ENCODE assay signal across 15 cellular contexts in the genomic region with DNA sequence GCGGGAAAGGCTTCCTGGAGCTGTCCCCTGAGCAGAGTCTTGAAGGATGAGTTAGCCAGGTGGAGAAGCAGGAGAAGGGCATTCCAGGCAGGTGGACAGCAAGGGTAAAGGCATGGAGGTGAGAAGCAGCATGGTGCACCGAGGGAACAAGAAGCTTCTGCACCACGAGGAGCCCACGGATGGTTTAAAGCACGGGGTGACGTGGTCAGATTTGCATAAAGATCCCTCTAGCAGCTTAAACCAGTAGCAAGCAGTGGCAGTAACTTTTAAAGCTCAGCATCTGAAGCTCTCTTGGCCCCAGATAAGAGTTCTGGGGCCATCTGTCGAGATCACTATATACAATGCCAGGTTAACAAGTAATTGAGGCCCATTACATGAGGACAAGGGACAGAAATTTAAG. TPM values are rescaled to one million over a fixed set of nuclear protein-coding genes. Genes with fewer than 3 reads are reported as not detected.
DNase-seq lines count a peak whose midpoint lies in the region; ATAC-seq, FAIRE-seq and TF ChIP-seq lines count a peak whose summit lies in the region.
"Had no signal": no experiment of that assay in that cellular context is flagged by ENCODE, and none has a peak within 500 bp of the region (broad histone marks: within the 10 kb centered on the region; RNA-seq: fewer than 3 reads in every experiment).

No MANE protein-coding gene starts in this region.

- no peaks in the 10 kb centered on the region for H3K36me3 Mint-ChIP-seq in endodermal cell (ENCODE audit: low read depth)
- H3K36me3 Mint-ChIP-seq: CD14-positive monocyte; CD8-positive, alpha-beta T cell; IgD-negative memory B cell had no signal

- H3K27me3 ChIP-seq in endodermal cell (ENCODE audit: control insufficient read depth, insufficient read depth, low read length, poor library complexity, severe bottlenecking): no peaks in the 10 kb centered on the region
- H3K27me3 ChIP-seq: BE2C had no signal

- peaks cover 13% of the 10 kb centered on the region for H3K4me1 ChIP-seq in endodermal cell (ENCODE audit: control insufficient read depth, insufficient read depth, low read length)
- H3K4me1 ChIP-seq: BE2C had no signal

- WGBS in endodermal cell (ENCODE audit: insufficient coverage in 1 of 2, insufficient read length in 1 of 2), 2 experiments: 88 to 95% methylated on average over 7 of the region's 7 CpGs

- no peaks in the 10 kb centered on the region for H3K9me3 ChIP-seq in endodermal cell (ENCODE audit: control insufficient read depth, low read length)
- H3K9me3 ChIP-seq: A549, BE2C had no signal

- TF ChIP-seq POLR2A in GM12892 (IDR thresholded peaks at IDR 0.05; ENCODE audit: low read depth, low read length): no peak

- peaks cover 6% of the 10 kb centered on the region for H3K27me3 Mint-ChIP-seq in endodermal cell (ENCODE audit: insufficient read depth)
- peaks cover 40% of the 10 kb centered on the region for H3K27me3 Mint-ChIP-seq in stimulated activated naive CD8-positive, alpha-beta T cell treated with anti-CD3 and anti-CD28 coated beads, Interleukin-15, amount 100 ng/mL, for 72 hours

- H3K27ac ChIP-seq in endodermal cell (ENCODE audit: low read depth, low read length): no peak overlapping the region
- H3K27ac ChIP-seq: A549 had no signal

- ATAC-seq in stimulated activated naive CD8-positive, alpha-beta T cell treated with anti-CD3 and anti-CD28 coated beads, Interleukin-15, amount 100 ng/mL, for 72 hours: no peak
- ATAC-seq: A549; CD8-positive, alpha-beta T cell had no signal

- H3K4me3 Mint-ChIP-seq in endodermal cell: no peak overlapping the region
- no peak overlapping the region for H3K4me3 Mint-ChIP-seq in stimulated activated naive CD8-positive, alpha-beta T cell treated with anti-CD3 and anti-CD28 coated beads, Interleukin-15, amount 100 ng/mL, for 72 hours
- H3K4me3 Mint-ChIP-seq: CD14-positive monocyte; CD8-positive, alpha-beta T cell; GM23338; IgD-negative memory B cell had no signal

- H3K4me3 ChIP-seq in endodermal cell (ENCODE audit: low read length): no peak overlapping the region
- H3K4me3 ChIP-seq: A549, GM23338 had no signal

- no peak for DNase-seq in GM12892 (ENCODE audit: insufficient read length)
- peak; percentile 61 to 73 for DNase-seq in NCI-H524 (lab: John Stamatoyannopoulos, UW)
- DNase-seq in islet precursor cell: peak; percentile 35
- DNase-seq in endodermal cell: no peak
- DNase-seq in activated effector memory CD4-positive, alpha-beta T cell treated with anti-CD3 and anti-CD28 coated beads, Interleukin-2, amount 50 U/mL, for 16 hours: no peak
- DNase-seq in stimulated activated naive CD8-positive, alpha-beta T cell treated with anti-CD3 and anti-CD28 coated beads, Interleukin-15, amount 100 ng/mL, for 72 hours: no peak
- DNase-seq: BE2C; CD8-positive, alpha-beta T cell; COR-L47; H7 had no signal

- H3K9ac ChIP-seq in endodermal cell (ENCODE audit: extremely low read depth, low read length, poor library complexity, severe bottlenecking): no peak overlapping the region

- H3K4me1 Mint-ChIP-seq in endodermal cell: peaks cover 41% of the 10 kb centered on the region
- H3K4me1 Mint-ChIP-seq in stimulated activated naive CD8-positive, alpha-beta T cell treated with anti-CD3 and anti-CD28 coated beads, Interleukin-15, amount 100 ng/mL, for 72 hours: no peaks in the 10 kb centered on the region

- H3K36me3 ChIP-seq in endodermal cell (ENCODE audit: control insufficient read depth, insufficient read depth, low read length): no peaks in the 10 kb centered on the region
- H3K36me3 ChIP-seq: BE2C had no signal

- no peak overlapping the region for H3K27ac Mint-ChIP-seq in endodermal cell
- no peak overlapping the region for H3K27ac Mint-ChIP-seq in stimulated activated naive CD8-positive, alpha-beta T cell treated with anti-CD3 and anti-CD28 coated beads, Interleukin-15, amount 100 ng/mL, for 72 hours
- H3K27ac Mint-ChIP-seq: CD14-positive monocyte; CD8-positive, alpha-beta T cell; GM23338 had no signal

- no peaks in the 10 kb centered on the region for H3K9me3 Mint-ChIP-seq in endodermal cell
- H3K9me3 Mint-ChIP-seq in stimulated activated naive CD8-positive, alpha-beta T cell treated with anti-CD3 and anti-CD28 coated beads, Interleukin-15, amount 100 ng/mL, for 72 hours: no peaks in the 10 kb centered on the region
- H3K9me3 Mint-ChIP-seq: CD14-positive monocyte; CD8-positive, alpha-beta T cell; GM23338; IgD-negative memory B cell had no signal

- no peak for TF ChIP-seq CTCF in endodermal cell (conservative IDR thresholded peaks at IDR 0.05)

- FAIRE-seq in GM12892 (lab: Jason Lieb, UNC): peak; percentile 27
- FAIRE-seq: A549, D721Med had no signal

RNA-seq across cellular contexts. Expression of a gene that starts 36.8 kb away (rescaled TPM):
- 10.9 TPM for polyA plus RNA-seq in GM12892 (2012; ENCODE audit: missing spikeins)
- 100 to 1,000 TPM; 414 to 454 TPM for total RNA-seq in endodermal cell
- polyA plus RNA-seq in endodermal cell (2013, experiment 1 of 2): 364 TPM
- 386 TPM for polyA plus RNA-seq in endodermal cell (2013, experiment 2 of 2)

Comparison
In these comparisons a context has a peak if more than half of its experiments do, and no peak if none do; other contexts are left out.
1. DNase-seq: peak in NCI-H524 (2 of 2) and islet precursor cell (single experiment); none in GM12892 (single experiment), endodermal cell (single experiment), activated effector memory CD4-positive, alpha-beta T cell treated with anti-CD3 and anti-CD28 coated beads, Interleukin-2, amount 50 U/mL, for 16 hours (single experiment) and stimulated activated naive CD8-positive, alpha-beta T cell treated with anti-CD3 and anti-CD28 coated beads, Interleukin-15, amount 100 ng/mL, for 72 hours (0 of 2).